Comparison of ENCODE assay signal across 9 cellular contexts in the genomic region with DNA sequence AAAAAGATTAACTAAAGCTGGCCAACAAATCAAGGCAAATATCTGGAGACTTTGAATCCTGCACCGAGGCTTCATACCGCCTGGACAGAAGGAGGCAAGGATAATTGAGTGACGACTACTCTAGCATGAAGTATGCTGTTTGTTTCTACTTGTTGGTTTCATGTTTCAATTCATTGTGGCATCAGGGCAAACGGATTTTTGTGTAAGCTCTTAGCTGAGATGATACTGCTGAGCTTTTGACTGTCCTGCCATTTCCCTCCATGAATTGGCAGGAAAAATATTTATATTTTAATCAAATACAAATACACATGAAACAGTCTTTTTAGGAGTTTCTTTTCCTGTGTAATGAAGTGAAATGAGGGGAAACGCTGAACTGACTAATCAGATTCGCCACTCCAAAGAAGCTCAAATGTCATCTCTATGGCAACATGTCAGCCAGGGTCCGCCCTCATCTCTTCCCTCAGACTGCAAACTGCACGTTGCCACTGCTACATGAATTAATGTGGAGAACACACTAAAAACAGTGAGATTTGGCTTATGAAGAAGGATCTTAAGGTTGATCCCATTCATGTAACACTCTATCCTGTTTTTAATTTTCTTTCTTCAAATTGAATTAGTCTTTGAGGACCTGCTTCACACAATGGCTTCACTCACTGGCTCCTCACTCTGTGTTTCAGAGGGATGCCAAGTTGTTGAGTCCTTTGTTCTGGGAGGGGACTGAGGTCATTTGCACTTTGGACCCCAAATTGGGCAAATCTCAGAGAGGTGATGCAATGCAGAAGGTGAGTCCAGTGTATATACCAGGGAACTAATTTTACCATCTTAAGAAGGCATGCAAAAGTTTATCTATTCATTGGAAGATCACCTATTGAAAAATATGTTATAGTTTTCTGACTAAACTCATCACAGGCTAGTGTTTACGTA.
DNase-seq lines count a peak whose midpoint lies in the region; ATAC-seq and TF ChIP-seq lines count a peak whose summit lies in the region.
"Had no signal": no experiment of that assay in that cellular context is flagged by ENCODE, and none has a peak within 500 bp of the region (broad histone marks: within the 10 kb centered on the region; RNA-seq: fewer than 3 reads in every experiment).

No MANE protein-coding gene starts in this region.

- no peak overlapping the region for H3K4me3 Mint-ChIP-seq in T-helper 17 cell

- 0 out of 2 replicates have a peak, but pooled peaks have one; percentile 1 for TF ChIP-seq CTCF in WI38 (IDR thresholded peaks at IDR 0.05; ENCODE audit: low read depth, low read length)
- no peak for TF ChIP-seq CTCF in GM20000 (IDR thresholded peaks at IDR 0.05; ENCODE audit: extremely low read depth, missing control alignments)

- H3K9me3 ChIP-seq in T-helper 17 cell (ENCODE audit: control insufficient read depth, low read length, poor library complexity, severe bottlenecking) = no peaks in the 10 kb centered on the region

- DNase-seq in AG20443 (ENCODE audit: low spot score) (peak; percentile 42), NCI-H128 (lab: John Stamatoyannopoulos, UW; ENCODE audit: unreplicated experiment) (peak; percentile 55), kidney tubule cell (ENCODE audit: low spot score) (peak; percentile 43), GM20000 (ENCODE audit: low spot score) (no peak), T-helper 17 cell (no peak), ecto neural progenitor cell (ENCODE audit: low spot score) (no peak)

- no peaks in the 10 kb centered on the region for H3K27me3 Mint-ChIP-seq in T-helper 17 cell

- ATAC-seq in HG03097 (IDR thresholded peaks at IDR 0.05; ENCODE audit: low FRiP score, unreplicated experiment) (no peak), T-helper 17 cell (no peak)

- H3K36me3 Mint-ChIP-seq in T-helper 17 cell (ENCODE audit: low read depth) = no peaks in the 10 kb centered on the region

- H3K4me3 ChIP-seq in WI38 (ENCODE audit: low read depth, low read length) = peak overlapping the region; percentile 49
- H3K4me3 ChIP-seq: skin epidermis had no signal

- no peaks in the 10 kb centered on the region for H3K4me1 Mint-ChIP-seq in T-helper 17 cell

- H3K27ac Mint-ChIP-seq in T-helper 17 cell = no peak overlapping the region

Comparison
In these comparisons a context has a peak if more than half of its experiments do, and no peak if none do; other contexts are left out.
1. DNase-seq: peak in AG20443 (single experiment), NCI-H128 (single experiment) and kidney tubule cell (single experiment); none in GM20000 (single experiment), T-helper 17 cell (0 of 3) and ecto neural progenitor cell (single experiment).